ENCODE assay signal across 8 cellular contexts in the genomic region with DNA sequence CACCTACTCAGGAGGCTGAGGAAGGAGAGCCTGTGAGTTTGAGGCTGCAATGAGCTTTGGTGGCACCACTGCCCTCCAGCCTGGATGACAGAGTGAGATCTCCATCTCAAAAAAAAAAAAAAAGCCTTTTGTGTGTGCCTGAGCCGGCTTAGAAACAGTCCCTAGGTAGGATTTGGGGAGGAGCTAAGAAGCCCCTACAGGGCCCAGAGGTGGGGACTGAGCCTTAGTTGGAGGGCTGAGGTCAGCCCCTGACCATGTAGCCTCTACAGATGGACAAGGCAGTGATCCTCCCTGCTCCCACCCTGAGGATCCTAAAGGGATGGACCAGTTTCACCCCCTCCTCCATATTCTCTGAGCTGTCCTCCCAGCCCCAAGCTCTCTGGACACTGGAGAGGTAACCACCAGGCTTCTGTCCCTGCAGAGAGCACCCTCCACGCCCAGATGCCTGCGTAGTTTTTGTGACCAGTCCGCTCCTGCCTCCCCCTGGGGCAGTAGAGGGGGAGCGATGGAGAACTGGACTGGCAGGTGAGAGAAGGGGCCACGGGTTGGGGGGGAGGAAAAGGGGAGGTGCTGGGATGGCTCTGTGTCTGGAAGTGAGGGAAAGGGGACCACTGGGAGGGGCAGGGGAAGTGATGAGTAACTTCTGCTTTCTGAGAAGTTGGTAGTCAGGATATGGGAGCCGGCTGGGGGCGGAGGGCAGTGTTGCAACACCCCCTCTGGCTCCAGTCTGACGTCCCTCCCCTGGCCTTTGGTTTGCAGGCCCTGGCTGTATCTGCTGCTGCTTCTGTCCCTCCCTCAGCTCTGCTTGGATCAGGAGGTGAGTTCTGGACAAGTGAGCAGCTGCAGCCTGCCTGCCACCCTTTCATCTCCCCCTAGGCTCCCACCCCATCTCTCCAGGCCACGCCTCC. TPM values are rescaled to one million over a fixed set of nuclear protein-coding genes. Genes with fewer than 3 reads are reported as not detected.
A peak's percentile ranks its signal among the peaks of the same experiment; 100 is the strongest.
DNase-seq lines count a peak whose midpoint lies in the region; ATAC-seq and TF ChIP-seq lines count a peak whose summit lies in the region.

No MANE protein-coding gene starts in this region.

- H3K4me2 ChIP-seq in mammary epithelial cell (ENCODE audit: insufficient read depth, low read depth, low read length) = peak overlapping the region; percentile 32

- H3K4me3 Mint-ChIP-seq in stimulated activated naive B cell treated with anti-CD40 and anti-IgM and Interleukin-4, amounts not matched to agents 10 μg/mL and 1 μg/mL and 100 μg/mL, for 72 hours = peak overlapping the region; percentile 41 to 56

- no peaks in the 10 kb centered on the region for H3K9me3 ChIP-seq in MG63
- no peaks in the 10 kb centered on the region for H3K9me3 ChIP-seq in mammary epithelial cell (replicated peaks; ENCODE audit: insufficient read depth, low read length)

- H3K9ac ChIP-seq in mammary epithelial cell (ENCODE audit: insufficient read depth, low read length) = no peak overlapping the region

- CTCF ChIA-PET in mammary epithelial cell (lab: Charles Lee; ENCODE audit: low non-redundant PET) = interaction anchor here (0.5 kb wide), 1 partner anchor 12 kb away, joined by 6 read pairs; no protein-coding TSS in a partner anchor

- peak overlapping the region; percentile 6 for H2AFZ ChIP-seq in mammary epithelial cell (ENCODE audit: low read depth, low read length)

- peak; percentile 73 for DNase-seq in AG09309 (ENCODE audit: low read depth)
- peak; percentile 90 for DNase-seq in MG63
- peak; percentile 70 for DNase-seq in mammary epithelial cell
- DNase-seq in kidney tubule cell (ENCODE audit: low spot score) = peak; percentile 66
- DNase-seq in stimulated activated naive B cell treated with anti-CD40 and anti-IgM and Interleukin-4, amounts not matched to agents 10 μg/mL and 1 μg/mL and 100 μg/mL, for 72 hours = no peak
- DNase-seq in NCI-H1436 (lab: John Stamatoyannopoulos, UW) = no peak

- no peak overlapping the region for H3K27ac ChIP-seq in mammary epithelial cell (ENCODE audit: insufficient read depth, low read depth, low read length)

- H3K9me3 Mint-ChIP-seq in stimulated activated naive B cell treated with anti-CD40 and anti-IgM and Interleukin-4, amounts not matched to agents 10 μg/mL and 1 μg/mL and 100 μg/mL, for 72 hours = no peaks in the 10 kb centered on the region

- TF ChIP-seq CTCF in AG09309 (IDR thresholded peaks at IDR 0.05; ENCODE audit: control insufficient read depth, insufficient read depth, low read depth, low read length, missing control alignments) (no peak), mammary epithelial cell (conservative IDR thresholded peaks at IDR 0.05 in 1 of 2, IDR thresholded peaks at IDR 0.05 in 1 of 2; ENCODE audit: extremely low read depth in 1 of 2, insufficient read depth in 1 of 2, low read depth in 1 of 2, low read length in 2 of 2) (no peak)

- no TSS peak for BruUV-seq in mammary epithelial cell (replicated peaks; lab: Mats Ljungman, UMichigan)

- H3K36me3 ChIP-seq in MG63 (peaks cover 7% of the 10 kb centered on the region), mammary epithelial cell (ENCODE audit: insufficient read depth, low read length) (no peaks in the 10 kb centered on the region)

- no peaks in the 10 kb centered on the region for H3K79me2 ChIP-seq in mammary epithelial cell (ENCODE audit: insufficient read depth, low read length)

- H3K27ac Mint-ChIP-seq in stimulated activated naive B cell treated with anti-CD40 and anti-IgM and Interleukin-4, amounts not matched to agents 10 μg/mL and 1 μg/mL and 100 μg/mL, for 72 hours = peak overlapping the region; percentile 42

- H3K27me3 Mint-ChIP-seq in stimulated activated naive B cell treated with anti-CD40 and anti-IgM and Interleukin-4, amounts not matched to agents 10 μg/mL and 1 μg/mL and 100 μg/mL, for 72 hours = peaks cover 5 to 9% of the 10 kb centered on the region in 2 donors

- H3K4me1 Mint-ChIP-seq in stimulated activated naive B cell treated with anti-CD40 and anti-IgM and Interleukin-4, amounts not matched to agents 10 μg/mL and 1 μg/mL and 100 μg/mL, for 72 hours = peaks cover 23 to 48% of the 10 kb centered on the region in 2 donors

- H3K36me3 Mint-ChIP-seq in stimulated activated naive B cell treated with anti-CD40 and anti-IgM and Interleukin-4, amounts not matched to agents 10 μg/mL and 1 μg/mL and 100 μg/mL, for 72 hours = peaks cover 0 to 3% of the 10 kb centered on the region in 2 donors

- WGBS in mammary epithelial cell (ENCODE audit: low coverage, missing lambda C conversion rate) = 0% methylated on average over 1 of the region's 10 CpGs

- peaks cover 13% of the 10 kb centered on the region for H3K4me1 ChIP-seq in mammary epithelial cell (ENCODE audit: insufficient read depth, low read length)

- intact Hi-C loops in mammary epithelial cell (cut with micrococcal nuclease) = no loop called here

- no peaks in the 10 kb centered on the region for H3K27me3 ChIP-seq in MG63
- H3K27me3 ChIP-seq in mammary epithelial cell (ENCODE audit: insufficient read depth, low read length) = no peaks in the 10 kb centered on the region

- dilution Hi-C loops in mammary epithelial cell (cut with HindIII; ENCODE audit: low sequenced_read_pairs) = no loop called here

- H3K4me3 ChIP-seq in AG09309 (ENCODE audit: control insufficient read depth, low read depth, low read length) (no peak overlapping the region), MG63 (no peak overlapping the region), mammary epithelial cell (replicated peaks in 1 of 3; ENCODE audit: insufficient read depth in 1 of 3, low read depth in 2 of 3, low read length in 3 of 3) (no peak overlapping the region)

- peak; percentile 26 to 30 for ATAC-seq in stimulated activated naive B cell treated with anti-CD40 and anti-IgM and Interleukin-4, amounts not matched to agents 10 μg/mL and 1 μg/mL and 100 μg/mL, for 72 hours (replicated peaks)
- ATAC-seq in GM21515 (IDR thresholded peaks at IDR 0.05; ENCODE audit: unreplicated experiment) (no peak), HG03175 (IDR thresholded peaks at IDR 0.05; ENCODE audit: unreplicated experiment) (no peak)

- in situ Hi-C loops in mammary epithelial cell (cut with MboI; ENCODE audit: low sequenced_read_pairs in 2 of 2) = loop anchor here in 1 of 2 donors (10.0 kb wide), 1 partner anchor 263 kb away; no protein-coding TSS in a partner anchor

- H4K20me1 ChIP-seq in mammary epithelial cell (ENCODE audit: insufficient read depth, low read length) = no peaks in the 10 kb centered on the region

RNA-seq across cellular contexts. Expression of a gene that starts 2.8 kb away (rescaled TPM):
- 3.3 and 3.5 TPM in 2 replicates for total RNA-seq in MG63 (2014; rRNA removed; shearing (Covaris generic); ENCODE audit: low replicate concordance)
- 10 to 100 TPM in 1 of 2 donors, 1 to 10 TPM in 1; 2.9 to 98.0 TPM for total RNA-seq in mammary epithelial cell
- 4.8 TPM for polyA plus RNA-seq in mammary epithelial cell
- 5.1 TPM for polyA minus RNA-seq in mammary epithelial cell

RNA-seq across cellular contexts. Expression of a gene that starts 27.4 kb away (rescaled TPM):
- 148 and 184 TPM in 2 replicates for total RNA-seq in MG63 (2014; rRNA removed; shearing (Covaris generic); ENCODE audit: low replicate concordance)
- total RNA-seq in mammary epithelial cell = 100 to 1,000 TPM; 289 to 455 TPM
- polyA plus RNA-seq in mammary epithelial cell = 126 TPM
- 272 TPM for polyA minus RNA-seq in mammary epithelial cell

RNA-seq across cellular contexts. Expression of a gene that starts 36.5 kb away (rescaled TPM):
- not detected in 2 replicates for total RNA-seq in MG63 (2014; rRNA removed; shearing (Covaris generic); ENCODE audit: low replicate concordance)
- not detected for total RNA-seq in mammary epithelial cell
- not detected for polyA plus RNA-seq in mammary epithelial cell
- not detected for polyA minus RNA-seq in mammary epithelial cell

RNA-seq across cellular contexts. Expression of a gene that starts 44.1 kb away (rescaled TPM):
- total RNA-seq in MG63 (2014; rRNA removed; shearing (Covaris generic); ENCODE audit: low replicate concordance) = 9.9 and 13.8 TPM in 2 replicates
- total RNA-seq in mammary epithelial cell = 10 to 100 TPM; 12.5 to 16.2 TPM
- 11.7 TPM for polyA plus RNA-seq in mammary epithelial cell
- polyA minus RNA-seq in mammary epithelial cell = 13.3 TPM

Comparison
In these comparisons a context has a peak if more than half of its experiments do, and no peak if none do; other contexts are left out.
1. DNase-seq: peak in AG09309 (single experiment), MG63 (single experiment), mammary epithelial cell (single experiment) and kidney tubule cell (single experiment); none in stimulated activated naive B cell treated with anti-CD40 and anti-IgM and Interleukin-4, amounts not matched to agents 10 μg/mL and 1 μg/mL and 100 μg/mL, for 72 hours (single experiment) and NCI-H1436 (single experiment).
2. ATAC-seq: peak in stimulated activated naive B cell treated with anti-CD40 and anti-IgM and Interleukin-4, amounts not matched to agents 10 μg/mL and 1 μg/mL and 100 μg/mL, for 72 hours (2 of 2); none in GM21515 (single experiment) and HG03175 (single experiment).